Comparison of ENCODE assay signal across 23 cellular contexts in genomic region chr12:130583800-130584199, GRCh38.
DNase-seq lines count a peak whose midpoint lies in the region; ATAC-seq, FAIRE-seq and TF ChIP-seq lines count a peak whose summit lies in the region.
"Had no signal": no experiment of that assay in that cellular context is flagged by ENCODE, and none has a peak within 500 bp of the region (broad histone marks: within the 10 kb centered on the region; RNA-seq: fewer than 3 reads in every experiment).

No MANE protein-coding gene starts in this region.

- H3K4me1 ChIP-seq in HEK293 (ENCODE audit: control insufficient read depth, insufficient read depth, low read length) = no peaks in the 10 kb centered on the region
- H3K4me1 ChIP-seq in K562 (replicated peaks in 1 of 2; ENCODE audit: control insufficient read depth in 2 of 2, insufficient read depth in 2 of 2, low read length in 2 of 2) = no peaks in the 10 kb centered on the region
- H3K4me1 ChIP-seq: A549 had no signal

- DNase-seq in Caki2 (ENCODE audit: low read depth) (peak; percentile 1), K562 (ENCODE audit: extremely low read depth in 1 of 4, low spot score in 3 of 4) (no peak), mesenteric fat pad (ENCODE audit: low spot score) (peak; percentile 1), Right ventricle myocardium inferior (ENCODE audit: missing footprints) (no peak)
- no peak for DNase-seq in activated CD8-positive, alpha-beta memory T cell treated with anti-CD3 and anti-CD28 coated beads, Interleukin-2, amount 10 ng/mL, durations not matched to agents 7 days and 5 days
- DNase-seq: 8988T; ACHN; AML-193; BE2C; CD4-positive, alpha-beta T cell; CD8-positive, alpha-beta memory T cell; COR-L47; DMS153; DND-41; GOT3; H7; HCEC 1CT had no signal

- H3K36me3 Mint-ChIP-seq in activated CD8-positive, alpha-beta memory T cell treated with anti-CD3 and anti-CD28 coated beads, Interleukin-2, amount 10 ng/mL, durations not matched to agents 7 days and 5 days = no peaks in the 10 kb centered on the region
- H3K36me3 Mint-ChIP-seq: CD14-positive monocyte had no signal

- H3K9me3 ChIP-seq in HEK293 (ENCODE audit: control insufficient read depth, insufficient read depth, low read depth, low read length) = no peaks in the 10 kb centered on the region
- H3K9me3 ChIP-seq in K562 (replicated peaks; ENCODE audit: control insufficient read depth, insufficient read depth, low read depth, low read length) = no peaks in the 10 kb centered on the region
- H3K9me3 ChIP-seq: A549, BE2C had no signal

- POLR2A ChIA-PET in HEK293 (lab: Yijun Ruan, JAX) (no interaction called here), K562 (lab: Yijun Ruan, JAX) (no interaction called here)

- TF ChIP-seq EP300 in K562 (IDR thresholded peaks at IDR 0.05; ENCODE audit: low read length) = no peak

- H3K27ac Mint-ChIP-seq in activated CD8-positive, alpha-beta memory T cell treated with anti-CD3 and anti-CD28 coated beads, Interleukin-2, amount 10 ng/mL, durations not matched to agents 7 days and 5 days = no peak overlapping the region
- H3K27ac Mint-ChIP-seq: CD14-positive monocyte; CD4-positive, alpha-beta T cell; CD8-positive, alpha-beta memory T cell had no signal

- H3K79me2 ChIP-seq in K562 (ENCODE audit: control insufficient read depth, insufficient read depth, low read length) = no peaks in the 10 kb centered on the region

- no peaks in the 10 kb centered on the region for H4K20me1 ChIP-seq in K562 (replicated peaks; ENCODE audit: control insufficient read depth, insufficient read depth, low read length)
- H4K20me1 ChIP-seq: BLaER1 treated with 17β-estradiol and CSF1 and Interleukin-3, amounts not matched to agents 10 nM and 100 nM had no signal

- H3K36me3 ChIP-seq in HEK293 (ENCODE audit: control insufficient read depth in 2 of 2, insufficient read depth in 1 of 2, low read length in 2 of 2) = no peaks in the 10 kb centered on the region; a peak in 1 of 3 replicates
- H3K36me3 ChIP-seq in K562 (ENCODE audit: control insufficient read depth, insufficient read depth, low read length) = no peaks in the 10 kb centered on the region
- H3K36me3 ChIP-seq: BLaER1 treated with 17β-estradiol and CSF1 and Interleukin-3, amounts not matched to agents 10 nM and 100 nM had no signal

- FAIRE-seq in K562 (lab: Jason Lieb, UNC) = no peak
- FAIRE-seq: A549, G401.6 had no signal

- intact Hi-C loops in K562 (cut with micrococcal nuclease) (no loop called here), Right ventricle myocardium inferior (cut with DNase I) (no loop called here)

- H3K4me3 Mint-ChIP-seq in activated CD8-positive, alpha-beta memory T cell treated with anti-CD3 and anti-CD28 coated beads, Interleukin-2, amount 10 ng/mL, durations not matched to agents 7 days and 5 days = no peak overlapping the region
- H3K4me3 Mint-ChIP-seq: CD14-positive monocyte; CD4-positive, alpha-beta T cell; CD8-positive, alpha-beta memory T cell had no signal

- H3K4me3 ChIP-seq in HEK293 (ENCODE audit: low read depth, low read length) (no peak overlapping the region), K562 (no peak overlapping the region)
- H3K4me3 ChIP-seq: A549; BLaER1 treated with 17β-estradiol and CSF1 and Interleukin-3, amounts not matched to agents 10 nM and 100 nM had no signal

- no peak overlapping the region for H3K9ac ChIP-seq in K562 (ENCODE audit: insufficient read depth in 1 of 2, low read depth in 2 of 2, low read length in 2 of 2)
- H3K9ac ChIP-seq: BLaER1 treated with 17β-estradiol and CSF1 and Interleukin-3, amounts not matched to agents 10 nM and 100 nM had no signal

- CTCF ChIA-PET in HEK293 (lab: Yijun Ruan, JAX) (no interaction called here), K562 (lab: Yijun Ruan, JAX; ENCODE audit: low intra/inter-chr PET ratio) (no interaction called here)
- CTCF ChIA-PET in activated CD8-positive, alpha-beta memory T cell treated with anti-CD3 and anti-CD28 coated beads, Interleukin-2, amount 10 ng/mL, durations not matched to agents 7 days and 5 days (lab: Charles Lee) = no interaction called here

- BruUV-seq in K562 (replicated peaks; lab: Mats Ljungman, UMichigan) = no TSS peak

- no peaks in the 10 kb centered on the region for H3K27me3 Mint-ChIP-seq in activated CD8-positive, alpha-beta memory T cell treated with anti-CD3 and anti-CD28 coated beads, Interleukin-2, amount 10 ng/mL, durations not matched to agents 7 days and 5 days

- no peak for ATAC-seq in K562
- no peak for ATAC-seq in activated CD8-positive, alpha-beta memory T cell treated with anti-CD3 and anti-CD28 coated beads, Interleukin-2, amount 10 ng/mL, durations not matched to agents 7 days and 5 days
- ATAC-seq in HG03135 (IDR thresholded peaks at IDR 0.05; ENCODE audit: unreplicated experiment) = no peak
- ATAC-seq in Right ventricle myocardium inferior = no peak
- ATAC-seq: A549 had no signal

- no peaks in the 10 kb centered on the region; a peak in 2 of 5 replicates for H3K27me3 ChIP-seq in K562 (ENCODE audit: control insufficient read depth in 2 of 2, insufficient read depth in 2 of 2, low read length in 2 of 2)
- H3K27me3 ChIP-seq: BE2C had no signal

- no peak for TF ChIP-seq RAD21 in K562 (CRISPR knock-in tag; conservative IDR thresholded peaks at IDR 0.05 in 1 of 2, IDR thresholded peaks at IDR 0.05 in 1 of 2)

- in situ Hi-C loops in Caki2 (cut with HindIII; ENCODE audit: low pct_unique_long_range_greater_than_20kb, low sequenced_read_pairs) = no loop called here
- in situ Hi-C loops in K562 (cut with MboI) = no loop called here

- no peak overlapping the region for H3K4me2 ChIP-seq in K562 (ENCODE audit: insufficient read depth, low read length)
- H3K4me2 ChIP-seq: A549 had no signal

- peaks cover 2% of the 10 kb centered on the region for H3K9me3 Mint-ChIP-seq in activated CD8-positive, alpha-beta memory T cell treated with anti-CD3 and anti-CD28 coated beads, Interleukin-2, amount 10 ng/mL, durations not matched to agents 7 days and 5 days (ENCODE audit: low read depth)

- H3K27ac ChIP-seq in HEK293 (ENCODE audit: extremely low read depth, low read depth, low read length) = no peak overlapping the region
- H3K27ac ChIP-seq in K562 (ENCODE audit: extremely low read depth, low read depth, low read length) = no peak overlapping the region
- H3K27ac ChIP-seq: A549; BLaER1 treated with 17β-estradiol and CSF1 and Interleukin-3, amounts not matched to agents 10 nM and 100 nM had no signal

- 0% methylated on average over 3 of the region's 4 CpGs for WGBS in K562 (ENCODE audit: insufficient coverage, low coverage, missing lambda C conversion rate)

- no peaks in the 10 kb centered on the region for H3K9me1 ChIP-seq in K562 (ENCODE audit: control insufficient read depth, insufficient read depth, low read length)

- TF ChIP-seq CTCF in HEK293 (tag by site-specific recombination; IDR thresholded peaks at IDR 0.05) = no peak
- TF ChIP-seq CTCF in K562 (IDR thresholded peaks at IDR 0.05 in 2 of 3, conservative IDR thresholded peaks at IDR 0.05 in 1 of 3; ENCODE audit: insufficient read depth in 2 of 3, low read depth in 1 of 3, low read length in 3 of 3) = no peak

- H2AFZ ChIP-seq in K562 (ENCODE audit: low read depth, low read length) = no peak overlapping the region

- no peak for TF ChIP-seq POLR2A in K562 (conservative IDR thresholded peaks at IDR 0.05)

- no peaks in the 10 kb centered on the region for H3K4me1 Mint-ChIP-seq in activated CD8-positive, alpha-beta memory T cell treated with anti-CD3 and anti-CD28 coated beads, Interleukin-2, amount 10 ng/mL, durations not matched to agents 7 days and 5 days
- H3K4me1 Mint-ChIP-seq: CD14-positive monocyte; CD8-positive, alpha-beta memory T cell had no signal

TF ChIP-seq in HEK293, 187 proteins besides CTCF, POLR2A, EP300 and RAD21 (continues in another document):
- TF ChIP-seq, protein P1, sequence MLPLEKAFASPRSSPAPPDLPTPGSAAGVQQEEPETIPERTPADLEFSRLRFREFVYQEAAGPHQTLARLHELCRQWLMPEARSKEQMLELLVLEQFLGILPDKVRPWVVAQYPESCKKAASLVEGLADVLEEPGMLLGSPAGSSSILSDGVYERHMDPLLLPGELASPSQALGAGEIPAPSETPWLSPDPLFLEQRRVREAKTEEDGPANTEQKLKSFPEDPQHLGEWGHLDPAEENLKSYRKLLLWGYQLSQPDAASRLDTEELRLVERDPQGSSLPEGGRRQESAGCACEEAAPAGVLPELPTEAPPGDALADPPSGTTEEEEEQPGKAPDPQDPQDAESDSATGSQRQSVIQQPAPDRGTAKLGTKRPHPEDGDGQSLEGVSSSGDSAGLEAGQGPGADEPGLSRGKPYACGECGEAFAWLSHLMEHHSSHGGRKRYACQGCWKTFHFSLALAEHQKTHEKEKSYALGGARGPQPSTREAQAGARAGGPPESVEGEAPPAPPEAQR (tag by site-specific recombination; IDR thresholded peaks at IDR 0.05) = peak; percentile 37; the same call in 1 of the 2 replicates
- TF ChIP-seq ZNF785 (tag by site-specific recombination; IDR thresholded peaks at IDR 0.05) = peak; percentile 56; the same call in 1 of the 2 replicates

TF ChIP-seq in K562, 482 proteins besides CTCF, POLR2A, EP300 and RAD21 (continues in another document):
- TF ChIP-seq ELF4 (CRISPR knock-in tag; IDR thresholded peaks at IDR 0.05) (0 out of 2 replicates have a peak, but pooled peaks have one; percentile 11), NCOA1 (IDR thresholded peaks at IDR 0.05; ENCODE audit: low read depth) (peak; percentile 22; the same call in 1 of the 2 replicates), CREB1 (IDR thresholded peaks at IDR 0.05) (no peak), CREB1 (CRISPR knock-in tag; IDR thresholded peaks at IDR 0.05) (peak; percentile 57; the same call in 1 of the 2 replicates), CHAMP1 (IDR thresholded peaks at IDR 0.05) (no peak), JUNB (CRISPR knock-in tag; conservative IDR thresholded peaks at IDR 0.05) (peak; percentile 55; the same call in 1 of the 2 replicates), TSC22D4 (tag; IDR thresholded peaks at IDR 0.05) (0 out of 2 replicates have a peak, but pooled peaks have one; percentile 45)

Comparison
In these comparisons a context has a peak if more than half of its experiments do, and no peak if none do; other contexts are left out.
1. DNase-seq: peak in Caki2 (single experiment) and mesenteric fat pad (single experiment); none in K562 (0 of 4), activated CD8-positive, alpha-beta memory T cell treated with anti-CD3 and anti-CD28 coated beads, Interleukin-2, amount 10 ng/mL, durations not matched to agents 7 days and 5 days (single experiment) and Right ventricle myocardium inferior (single experiment).